ENCODE assay signal across 9 cellular contexts in the genomic region with DNA sequence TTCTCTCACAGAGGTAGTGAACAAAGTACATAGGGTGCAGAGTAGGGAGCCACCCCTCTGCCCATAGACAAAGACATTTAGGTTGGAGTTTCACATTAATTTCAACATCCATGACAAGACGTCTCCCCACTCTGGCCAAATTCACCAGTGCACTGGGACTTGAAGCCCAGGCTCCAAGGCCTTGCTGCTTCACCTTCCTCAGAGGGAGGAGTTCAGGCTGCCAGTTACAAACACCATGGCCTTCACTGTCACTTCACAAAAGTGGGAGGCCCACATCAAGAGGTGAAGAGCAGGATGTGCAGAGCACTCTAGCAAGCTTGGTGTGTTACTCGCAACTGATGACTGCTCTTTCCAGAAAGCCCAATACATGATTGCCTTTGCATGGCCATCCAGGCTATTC.
"Had no signal": no experiment of that assay in that cellular context is flagged by ENCODE, and none has a peak within 500 bp of the region (broad histone marks: within the 10 kb centered on the region; RNA-seq: fewer than 3 reads in every experiment).

No MANE protein-coding gene starts in this region.

- ATAC-seq: GM23338, HCT116 had no signal

- H3K9me3 ChIP-seq: HAP-1 had no signal

- FAIRE-seq: H1, H54, HTR-8/SVneo had no signal

- H3K4me1 ChIP-seq: HAP-1 had no signal

- H3K4me1 Mint-ChIP-seq: GM23338 had no signal

- H3K4me3 ChIP-seq: GM23338, HAP-1 had no signal

- H2AFZ ChIP-seq: GM23338 had no signal

- H3K4me3 Mint-ChIP-seq: GM23338, HFFc6 had no signal

- H3K36me3 ChIP-seq: HAP-1 had no signal

- H3K27ac Mint-ChIP-seq: GM23338, HFFc6 had no signal

- H3K4me2 ChIP-seq: GM23338 had no signal

- H3K9me3 Mint-ChIP-seq: GM23338 had no signal

- DNase-seq: HFFc6, IMR-90, KBM-7 had no signal
